ENCODE assay signal across 9 cellular contexts in genomic region chr6:389622-390021, GRCh38. TPM values are rescaled to one million over a fixed set of nuclear protein-coding genes. Genes with fewer than 3 reads are reported as not detected.
A peak's percentile ranks its signal among the peaks of the same experiment; 100 is the strongest.
DNase-seq lines count a peak whose midpoint lies in the region; ATAC-seq and TF ChIP-seq lines count a peak whose summit lies in the region.
"Had no signal": no experiment of that assay in that cellular context is flagged by ENCODE, and none has a peak within 500 bp of the region (broad histone marks: within the 10 kb centered on the region; RNA-seq: fewer than 3 reads in every experiment).

No MANE protein-coding gene starts in this region.

- H3K4me3 Mint-ChIP-seq in progenitor cell of endocrine pancreas (ENCODE audit: low read depth), result no peak overlapping the region

- peak; percentile 40 for TF ChIP-seq CTCF in GM13977 (IDR thresholded peaks at IDR 0.05; ENCODE audit: extremely low read depth, insufficient read depth, missing control alignments)
- peak; percentile 5 for TF ChIP-seq CTCF in foreskin keratinocyte (conservative IDR thresholded peaks at IDR 0.05)
- TF ChIP-seq CTCF in stomach (IDR thresholded peaks at IDR 0.05), result no peak
- TF ChIP-seq CTCF in left ventricle myocardium inferior (IDR thresholded peaks at IDR 0.05; ENCODE audit: borderline replicate concordance), result no peak
- TF ChIP-seq CTCF in progenitor cell of endocrine pancreas (IDR thresholded peaks at IDR 0.05; ENCODE audit: unreplicated experiment), result no peak

- H3K27me3 Mint-ChIP-seq in progenitor cell of endocrine pancreas, result peaks cover 89% of the 10 kb centered on the region

- H3K4me1 ChIP-seq in foreskin keratinocyte (no peaks in the 10 kb centered on the region), stomach (peaks cover 31 to 36% (median 33%) of the 10 kb centered on the region in 4 donors), left ventricle myocardium inferior (peaks cover 32% of the 10 kb centered on the region)

- H3K36me3 ChIP-seq in stomach (no peaks in the 10 kb centered on the region), left ventricle myocardium inferior (no peaks in the 10 kb centered on the region)
- H3K36me3 ChIP-seq: heart right ventricle, neural progenitor cell had no signal

- peak; percentile 82 for DNase-seq in GM13977 (ENCODE audit: low spot score)
- DNase-seq in Jurkat, Clone E6-1 (ENCODE audit: low read depth, low spot score), result peak; percentile 19
- DNase-seq in foreskin keratinocyte, result no peak
- no peak for DNase-seq in stomach
- no peak for DNase-seq in left ventricle myocardium inferior
- DNase-seq in progenitor cell of endocrine pancreas (ENCODE audit: low spot score, unreplicated experiment), result no peak
- DNase-seq: heart right ventricle had no signal

- no peak for TF ChIP-seq POLR2A in stomach (IDR thresholded peaks at IDR 0.05)

- in situ Hi-C loops in GM13977 (cut with MboI; ENCODE audit: low pct_unique_long_range_greater_than_20kb, low sequenced_read_pairs, unreplicated experiment), result no loop called here

- intact Hi-C loops in stomach (cut with DNase I; ENCODE audit: low total_unique reads) (no loop called here), left ventricle myocardium inferior (cut with micrococcal nuclease) (no loop called here)

- H3K27ac ChIP-seq in foreskin keratinocyte (no peak overlapping the region), stomach (no peak overlapping the region), left ventricle myocardium inferior (replicated peaks) (no peak overlapping the region)
- H3K27ac ChIP-seq: heart right ventricle, neural progenitor cell had no signal

- ATAC-seq in GM21360 (IDR thresholded peaks at IDR 0.05; ENCODE audit: unreplicated experiment) (peak; percentile 38), foreskin keratinocyte (no peak)
- ATAC-seq: heart right ventricle had no signal

- H3K27ac Mint-ChIP-seq in progenitor cell of endocrine pancreas, result no peak overlapping the region
- H3K27ac Mint-ChIP-seq: neural progenitor cell had no signal

- peaks cover 7% of the 10 kb centered on the region for H3K4me1 Mint-ChIP-seq in progenitor cell of endocrine pancreas (ENCODE audit: low read depth)

- no peaks in the 10 kb centered on the region for H3K9me3 Mint-ChIP-seq in progenitor cell of endocrine pancreas (ENCODE audit: low read depth)
- H3K9me3 Mint-ChIP-seq: neural progenitor cell had no signal

- no peaks in the 10 kb centered on the region for H3K36me3 Mint-ChIP-seq in progenitor cell of endocrine pancreas (ENCODE audit: insufficient read depth)
- H3K36me3 Mint-ChIP-seq: neural progenitor cell had no signal

- no peaks in the 10 kb centered on the region for H3K9me3 ChIP-seq in stomach
- no peaks in the 10 kb centered on the region for H3K9me3 ChIP-seq in left ventricle myocardium inferior (replicated peaks)
- H3K9me3 ChIP-seq: heart right ventricle had no signal

- 42 to 59% (median 46%) methylated on average over 8 of the region's 8 CpGs for WGBS in stomach, 5 donors

- peaks cover 75% of the 10 kb centered on the region for H3K27me3 ChIP-seq in foreskin keratinocyte
- peaks cover 26 to 86% (median 58%) of the 10 kb centered on the region in 3 donors for H3K27me3 ChIP-seq in stomach
- H3K27me3 ChIP-seq in left ventricle myocardium inferior (ENCODE audit: low read depth), result peaks cover 100% of the 10 kb centered on the region

- H3K4me3 ChIP-seq in Jurkat, Clone E6-1 (ENCODE audit: low read length), result no peak overlapping the region
- H3K4me3 ChIP-seq in stomach (no peak overlapping the region), left ventricle myocardium inferior (no peak overlapping the region)
- H3K4me3 ChIP-seq: heart right ventricle, neural progenitor cell had no signal

- TF ChIP-seq EP300 in stomach (IDR thresholded peaks at IDR 0.05), result no peak

RNA-seq across cellular contexts. Expression of gene IRF4, which starts 1.9 kb away (rescaled TPM):
- polyA plus RNA-seq in Jurkat, Clone E6-1 (2012; ENCODE audit: insufficient read depth, insufficient read length), result not detected
- total RNA-seq in foreskin keratinocyte (not detected in 2 replicates), stomach (1 to 10 TPM in 4 of 5 donors, not detected in 1; 2.6 to 7.0 (median 5.9) TPM), left ventricle myocardium inferior (0.22 TPM), progenitor cell of endocrine pancreas (0.04 TPM in 1 of 2 replicates, not detected in the other)
- polyA plus RNA-seq in foreskin keratinocyte (not detected in 2 replicates), stomach (1 to 10 TPM in 1 of 3 donors, under 1 TPM in 2; 0.48 to 1.1 (median 0.56) TPM)

Comparison
In these comparisons a context has a peak if more than half of its experiments do, and no peak if none do; other contexts are left out.
1. DNase-seq: peak in GM13977 (single experiment) and Jurkat, Clone E6-1 (single experiment); none in foreskin keratinocyte (0 of 2), stomach (single experiment), left ventricle myocardium inferior (single experiment) and progenitor cell of endocrine pancreas (single experiment).
2. CTCF ChIP-seq: peak in GM13977 (single experiment) and foreskin keratinocyte (single experiment); none in stomach (0 of 7), left ventricle myocardium inferior (single experiment) and progenitor cell of endocrine pancreas (single experiment).